In the genomic region with DNA sequence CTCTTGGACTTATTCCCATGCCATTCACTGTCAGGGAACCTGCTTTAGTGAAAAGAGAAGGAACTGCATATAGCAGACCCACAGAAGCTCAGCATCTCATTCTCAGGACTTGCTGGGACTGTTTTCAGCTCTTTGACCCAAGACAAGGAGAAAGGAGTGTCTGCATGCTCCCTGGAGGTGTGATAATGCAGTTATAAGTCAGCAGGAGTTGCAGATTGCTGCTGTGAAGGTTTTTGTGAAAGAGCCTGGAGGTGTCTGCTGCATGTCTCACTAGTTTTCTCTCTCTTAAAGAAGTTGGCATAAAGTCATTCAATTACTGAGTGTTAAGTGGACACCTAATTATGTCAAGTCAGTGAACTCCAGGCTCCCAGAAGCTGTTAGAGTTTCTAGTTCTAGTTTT, we compare ENCODE assay signal across 10 cellular contexts.
"Had no signal": no experiment of that assay in that cellular context is flagged by ENCODE, and none has a peak within 500 bp of the region (broad histone marks: within the 10 kb centered on the region; RNA-seq: fewer than 3 reads in every experiment).

No MANE protein-coding gene starts in this region.

- ATAC-seq: GM23338, HCT116 had no signal

- H3K4me1 Mint-ChIP-seq: H9 had no signal

- H3K9me3 ChIP-seq: HAP-1 had no signal

- DNase-seq: GM23248, GOT3, H7, H9, HCEC 1CT, HFFc6 had no signal

- H3K27ac Mint-ChIP-seq: GM23338, H9, HFFc6 had no signal

- H2AFZ ChIP-seq: GM23248, GM23338 had no signal

- FAIRE-seq: H54 had no signal

- H3K9me3 Mint-ChIP-seq: GM23338, H9 had no signal

- H3K4me3 ChIP-seq: GM23248, GM23338, HAP-1 had no signal

- H3K4me3 Mint-ChIP-seq: GM23338, H9, HFFc6 had no signal

- H3K4me2 ChIP-seq: GM23338 had no signal

- H3K36me3 ChIP-seq: HAP-1 had no signal

- H3K4me1 ChIP-seq: HAP-1 had no signal

- H3K27ac ChIP-seq: GM23248 had no signal

- H3K9ac ChIP-seq: GM23248 had no signal
